ENCODE assay signal across 18 cellular contexts in genomic region chr1:31695327-31695726, GRCh38. TPM values are rescaled to one million over a fixed set of nuclear protein-coding genes. Genes with fewer than 3 reads are reported as not detected.
"Had no signal": no experiment of that assay in that cellular context is flagged by ENCODE, and none has a peak within 500 bp of the region (broad histone marks: within the 10 kb centered on the region; RNA-seq: fewer than 3 reads in every experiment).

No MANE protein-coding gene starts in this region.

- H3K4me3 ChIP-seq: ascending aorta, left ventricle myocardium inferior, smooth muscle cell, upper lobe of right lung had no signal

- H3K27ac ChIP-seq: ascending aorta, left ventricle myocardium inferior, parathyroid adenoma, upper lobe of right lung had no signal

- ATAC-seq: activated CD8-positive, alpha-beta T cell treated with anti-CD3 and anti-CD28 coated beads, Interleukin-2, amount 10 ng/mL, durations not matched to agents 7 days and 5 days; activated naive CD4-positive, alpha-beta T cell treated with anti-CD3 and anti-CD28 coated beads, Interleukin-2, amount 50 U/mL, for 72 hours; natural killer cell treated with Interleukin-12 subunit alpha and Interleukin-12 subunit beta and Interleukin-15 and Interleukin-18, amount 100 ng/mL, for 72 hours; stimulated activated memory B cell treated with anti-CD40 and anti-IgM and Interleukin-4, amounts not matched to agents 10 μg/mL and 1 μg/mL and 100 μg/mL, for 72 hours; upper lobe of right lung had no signal

- H3K9me3 ChIP-seq: ascending aorta, left ventricle myocardium inferior, upper lobe of right lung had no signal

- H3K27me3 ChIP-seq: ascending aorta, upper lobe of right lung had no signal

- H3K36me3 ChIP-seq: left ventricle myocardium inferior, upper lobe of right lung had no signal

- H2AFZ ChIP-seq: parathyroid adenoma had no signal

- H3K4me1 ChIP-seq: parathyroid adenoma had no signal

- H3K4me2 ChIP-seq: smooth muscle cell had no signal

- H3K9ac ChIP-seq: parathyroid adenoma had no signal

- DNase-seq: activated CD4-positive, alpha-beta T cell treated with anti-CD3 and anti-CD28 coated beads for 1 hour; activated CD4-positive, alpha-beta T cell treated with anti-CD3 and anti-CD28 coated beads, Interleukin-2, amount 50 U/mL, for 1 hour; activated CD8-positive, alpha-beta T cell treated with anti-CD3 and anti-CD28 coated beads, Interleukin-2, amount 10 ng/mL, durations not matched to agents 7 days and 5 days; activated gamma-delta T cell treated with Interleukin-2 at 50 U/mL for 16 hours; cerebellar nuclear complex; cortex of kidney; effector CD4-positive, alpha-beta T cell; left ventricle myocardium inferior; stimulated activated CD4-positive, alpha-beta T cell treated with anti-CD3 and anti-CD28 coated beads, Interleukin-15, amount 100 ng/mL, for 24 hours; T-helper 1 cell; T-helper 9 cell; upper lobe of right lung had no signal

RNA-seq across cellular contexts. Expression of gene COL16A1, which starts 8.5 kb away (rescaled TPM):
- total RNA-seq: activated CD8-positive, alpha-beta T cell treated with anti-CD3 and anti-CD28 coated beads, Interleukin-2, amount 10 ng/mL, durations not matched to agents 7 days and 5 days had no signal
